ENCODE assay signal across 19 cellular contexts in genomic region chr5:167937628-167938000, GRCh38.
DNase-seq lines count a peak whose midpoint lies in the region; ATAC-seq, FAIRE-seq and TF ChIP-seq lines count a peak whose summit lies in the region.
"Had no signal": no experiment of that assay in that cellular context is flagged by ENCODE, and none has a peak within 500 bp of the region (broad histone marks: within the 10 kb centered on the region; RNA-seq: fewer than 3 reads in every experiment).

No MANE protein-coding gene starts in this region.

- H3K4me2 ChIP-seq in HepG2 (ENCODE audit: low read depth, low read length) = no peak overlapping the region

- no peak overlapping the region for H3K4me3 ChIP-seq in HepG2 (replicated peaks in 1 of 3; ENCODE audit: insufficient read depth in 1 of 3, low read depth in 2 of 3, low read length in 3 of 3)
- H3K4me3 ChIP-seq in right lobe of liver = no peak overlapping the region
- H3K4me3 ChIP-seq in effector memory CD4-positive, alpha-beta T cell (ENCODE audit: insufficient read depth, low read depth, low read length, poor library complexity, severe bottlenecking) = no peak overlapping the region

- no peak overlapping the region for H3K27ac ChIP-seq in HepG2 (ENCODE audit: extremely low read length, insufficient read depth, low read length)
- H3K27ac ChIP-seq in right lobe of liver = no peak overlapping the region
- no peak overlapping the region for H3K27ac ChIP-seq in effector memory CD4-positive, alpha-beta T cell (ENCODE audit: insufficient read depth, low read length, poor library complexity, severe bottlenecking)

- in situ Hi-C loops in HepG2 (cut with HindIII; ENCODE audit: extremely low pct_ligation_motif_present, low pct_unique_long_range_greater_than_20kb) = no loop called here

- no peaks in the 10 kb centered on the region for H3K36me3 ChIP-seq in HepG2 (replicated peaks in 1 of 2; ENCODE audit: control insufficient read depth in 1 of 2, insufficient read depth in 2 of 2, low read length in 2 of 2)
- no peaks in the 10 kb centered on the region for H3K36me3 ChIP-seq in right lobe of liver
- H3K36me3 ChIP-seq in effector memory CD4-positive, alpha-beta T cell (ENCODE audit: control insufficient read depth, insufficient read depth, low read length) = no peaks in the 10 kb centered on the region

- TF ChIP-seq POLR2A in HepG2 (IDR thresholded peaks at IDR 0.05; ENCODE audit: insufficient read depth in 1 of 2, low read depth in 2 of 2, low read length in 2 of 2) (no peak), right lobe of liver (IDR thresholded peaks at IDR 0.05) (no peak)

- H3K79me2 ChIP-seq in HepG2 (ENCODE audit: insufficient read depth, low read length) = no peaks in the 10 kb centered on the region

- H3K27me3 ChIP-seq in HepG2 (ENCODE audit: control insufficient read depth in 1 of 2, insufficient read depth in 2 of 2, low read length in 2 of 2) (peaks cover 0 to 12% of the 10 kb centered on the region in 2 experiments; a peak in 2 of 5 replicates), right lobe of liver (no peaks in the 10 kb centered on the region)
- H3K27me3 ChIP-seq in effector memory CD4-positive, alpha-beta T cell (replicated peaks; ENCODE audit: control insufficient read depth, insufficient read depth, low read length, poor library complexity, severe bottlenecking) = no peaks in the 10 kb centered on the region

- TF ChIP-seq EP300 in HepG2 (IDR thresholded peaks at IDR 0.05; ENCODE audit: low read depth in 2 of 2, low read length in 2 of 2) (no peak), HepG2 (CRISPR knock-in tag; IDR thresholded peaks at IDR 0.05; ENCODE audit: borderline replicate concordance) (no peak)

- no peak overlapping the region for H3K9ac ChIP-seq in HepG2 (ENCODE audit: insufficient read depth, low read depth, low read length)

- BruUV-seq in HepG2 (replicated peaks; lab: Mats Ljungman, UMichigan) = no TSS peak

- CTCF ChIA-PET in HepG2 (lab: Yijun Ruan, JAX; ENCODE audit: low intra/inter-chr PET ratio, low total read pairs) = no interaction called here

- TF ChIP-seq CTCF in HepG2 (CRISPR knock-in tag; IDR thresholded peaks at IDR 0.05) = no peak
- TF ChIP-seq CTCF in right lobe of liver (IDR thresholded peaks at IDR 0.05) = no peak

- H3K4me1 ChIP-seq in HepG2 (ENCODE audit: insufficient read depth, low read length) = no peaks in the 10 kb centered on the region
- H3K4me1 ChIP-seq in right lobe of liver = no peaks in the 10 kb centered on the region
- no peaks in the 10 kb centered on the region for H3K4me1 ChIP-seq in effector memory CD4-positive, alpha-beta T cell (ENCODE audit: control insufficient read depth, insufficient read depth, low read length, poor library complexity, severe bottlenecking)

- ATAC-seq in HepG2 (no peak), right lobe of liver (no peak), GM21526 (IDR thresholded peaks at IDR 0.05; ENCODE audit: low FRiP score, unreplicated experiment) (no peak)
- ATAC-seq: HCT116, Panc1 had no signal

- 38% methylated on average over 8 of the region's 8 CpGs for WGBS in HepG2 (ENCODE audit: low lambda C conversion rate)
- 69% methylated on average over 8 of the region's 8 CpGs for WGBS in right lobe of liver (ENCODE audit: insufficient coverage, low coverage, low lambda C conversion rate, missing lambda C conversion rate)

- intact Hi-C loops in HepG2 (cut with micrococcal nuclease; ENCODE audit: unreplicated experiment) = no loop called here
- intact Hi-C loops in right lobe of liver (cut with DNase I) = no loop called here

- H3K9me3 ChIP-seq in HepG2 (ENCODE audit: low read length) (no peaks in the 10 kb centered on the region), right lobe of liver (no peaks in the 10 kb centered on the region)
- no peaks in the 10 kb centered on the region for H3K9me3 ChIP-seq in effector memory CD4-positive, alpha-beta T cell (ENCODE audit: control insufficient read depth, low read length)

- no peak for DNase-seq in HepG2 (ENCODE audit: low spot score)
- no peak for DNase-seq in right lobe of liver
- peak; percentile 6 for DNase-seq in RPMI8226
- peak; percentile 49 for DNase-seq in fibroblast of peridontal ligament (ENCODE audit: extremely low read depth)
- no peak for DNase-seq in T-helper 9 cell
- no peak for DNase-seq in NCI-H1105 (lab: John Stamatoyannopoulos, UW)
- DNase-seq in effector memory CD4-positive, alpha-beta T cell = no peak
- DNase-seq: DMS 273 treated with DMSO at 0.1 percent for 48 hours, GDM1, KG1, NCI-H1092, NCI-H2081 treated with DMSO at 0.1 percent for 48 hours, NCI-H510A, SHP77 treated with DMSO at 0.1 percent for 48 hours had no signal

- no peak for FAIRE-seq in HepG2 (lab: Jason Lieb, UNC)
- FAIRE-seq: GM12891, GM18507 had no signal

- H2AFZ ChIP-seq in HepG2 (ENCODE audit: low read length) = no peak overlapping the region

- no peak for TF ChIP-seq RAD21 in HepG2 (CRISPR knock-in tag; IDR thresholded peaks at IDR 0.05)

- H4K20me1 ChIP-seq in HepG2 (ENCODE audit: insufficient read depth, low read length) = no peaks in the 10 kb centered on the region

- POLR2A ChIA-PET in HepG2 (lab: Yijun Ruan, JAX) = no interaction called here

TF ChIP-seq in HepG2, 621 proteins besides CTCF, POLR2A, EP300 and RAD21:
- TF ChIP-seq PRPF4 (IDR thresholded peaks at IDR 0.05; ENCODE audit: low read depth, low read length, poor library complexity, severe bottlenecking) (no peak), HNRNPH1 (optimal IDR thresholded peaks at IDR 0.05; ENCODE audit: low read depth, low read length) (no peak), MAFF (IDR thresholded peaks at IDR 0.05; ENCODE audit: low read depth, low read length) (peak; percentile 98), ZNF34 (CRISPR knock-in tag; IDR thresholded peaks at IDR 0.05; ENCODE audit: borderline replicate concordance) (no peak), MAFK (conservative IDR thresholded peaks at IDR 0.05 in 1 of 2, IDR thresholded peaks at IDR 0.05 in 1 of 2; ENCODE audit: low read length in 2 of 2) (peak; percentile 98), NFE2L2 (IDR thresholded peaks at IDR 0.05; ENCODE audit: low read length) (peak; percentile 86), ZNF24 (IDR thresholded peaks at IDR 0.05) (no peak)
- TF ChIP-seq, protein P1, sequence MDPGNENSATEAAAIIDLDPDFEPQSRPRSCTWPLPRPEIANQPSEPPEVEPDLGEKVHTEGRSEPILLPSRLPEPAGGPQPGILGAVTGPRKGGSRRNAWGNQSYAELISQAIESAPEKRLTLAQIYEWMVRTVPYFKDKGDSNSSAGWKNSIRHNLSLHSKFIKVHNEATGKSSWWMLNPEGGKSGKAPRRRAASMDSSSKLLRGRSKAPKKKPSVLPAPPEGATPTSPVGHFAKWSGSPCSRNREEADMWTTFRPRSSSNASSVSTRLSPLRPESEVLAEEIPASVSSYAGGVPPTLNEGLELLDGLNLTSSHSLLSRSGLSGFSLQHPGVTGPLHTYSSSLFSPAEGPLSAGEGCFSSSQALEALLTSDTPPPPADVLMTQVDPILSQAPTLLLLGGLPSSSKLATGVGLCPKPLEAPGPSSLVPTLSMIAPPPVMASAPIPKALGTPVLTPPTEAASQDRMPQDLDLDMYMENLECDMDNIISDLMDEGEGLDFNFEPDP (CRISPR knock-in tag; conservative IDR thresholded peaks at IDR 0.05) = no peak

Comparison
In these comparisons a context has a peak if more than half of its experiments do, and no peak if none do; other contexts are left out.
1. DNase-seq: peak in RPMI8226 (single experiment) and fibroblast of peridontal ligament (single experiment); none in HepG2 (single experiment), right lobe of liver (0 of 3), T-helper 9 cell (single experiment), NCI-H1105 (single experiment) and effector memory CD4-positive, alpha-beta T cell (0 of 3).